ENCODE assay signal across 10 cellular contexts in the genomic region with DNA sequence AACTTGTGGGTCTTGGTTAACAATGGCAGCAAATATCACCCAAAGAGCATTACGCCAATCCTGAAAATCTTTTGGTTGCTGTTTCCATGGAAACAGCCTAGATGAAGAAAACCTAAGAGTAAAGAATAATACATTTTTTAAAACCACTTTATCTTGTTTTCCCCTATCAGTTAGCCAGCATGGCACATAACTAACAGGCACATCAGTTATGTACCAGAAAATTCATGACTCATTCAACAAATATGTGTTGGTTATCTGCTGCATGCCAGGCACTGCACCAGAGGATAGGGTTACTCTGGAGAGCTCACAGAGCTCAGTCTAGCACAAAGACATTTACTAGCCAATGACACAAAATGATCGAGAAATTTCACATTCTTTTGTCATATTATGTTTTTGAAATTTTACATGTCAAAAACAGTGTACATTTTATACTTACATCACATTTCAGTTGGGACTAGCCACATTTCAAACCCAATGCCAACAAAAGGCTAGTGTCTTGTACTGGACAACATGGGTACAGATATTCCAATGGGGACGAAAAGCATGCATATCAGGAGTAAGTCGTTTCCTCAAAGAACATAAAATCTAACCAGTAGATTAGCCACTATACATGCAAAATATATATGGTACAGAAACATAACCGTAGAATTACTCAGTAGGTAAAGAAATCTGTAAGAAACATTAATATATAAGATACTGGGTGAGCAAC. TPM values are rescaled to one million over a fixed set of nuclear protein-coding genes. Genes with fewer than 3 reads are reported as not detected.
A peak's percentile ranks its signal among the peaks of the same experiment; 100 is the strongest.
DNase-seq lines count a peak whose midpoint lies in the region; ATAC-seq and TF ChIP-seq lines count a peak whose summit lies in the region.
"Had no signal": no experiment of that assay in that cellular context is flagged by ENCODE, and none has a peak within 500 bp of the region (broad histone marks: within the 10 kb centered on the region; RNA-seq: fewer than 3 reads in every experiment).

No MANE protein-coding gene starts in this region.

- no peak for TF ChIP-seq RAD21 in HCT116 (IDR thresholded peaks at IDR 0.05; ENCODE audit: low read depth)

- 0 out of 2 replicates have a peak, but pooled peaks cover 5% of the 10 kb centered on the region for H4K20me1 ChIP-seq in HCT116 (ENCODE audit: insufficient read depth)

- BruUV-seq in HCT116 (replicated peaks; lab: Mats Ljungman, UMichigan): no TSS peak

- peaks cover 16 to 21% of the 10 kb centered on the region in 2 experiments for H3K4me1 ChIP-seq in HCT116 (ENCODE audit: control insufficient read depth in 1 of 2, insufficient read depth in 2 of 2, low read length in 2 of 2)

- peak overlapping the region; percentile 47 for H3K4me2 ChIP-seq in HCT116 (ENCODE audit: low read length)

- ATAC-seq in HCT116 (peak; percentile 99), GM21529 (IDR thresholded peaks at IDR 0.05; ENCODE audit: unreplicated experiment) (no peak), GM21723 (IDR thresholded peaks at IDR 0.05; ENCODE audit: unreplicated experiment) (no peak)
- ATAC-seq: GM12878 had no signal

- no peak for TF ChIP-seq POLR2A in HCT116 (IDR thresholded peaks at IDR 0.05; ENCODE audit: borderline replicate concordance, extremely low read depth, insufficient read depth, insufficient read length)

- intact Hi-C loops in HCT116 (cut with micrococcal nuclease): no loop called here

- H3K4me3 ChIP-seq in HCT116 (replicated peaks in 1 of 2; ENCODE audit: low read depth in 1 of 2, low read length in 2 of 2): no peak overlapping the region
- H3K4me3 ChIP-seq: GM12878 had no signal

- no peak overlapping the region for H2AFZ ChIP-seq in HCT116 (ENCODE audit: low read depth, low read length, poor library complexity, severe bottlenecking)

- RAD21 ChIA-PET in HCT116 (lab: Charles Lee; ENCODE audit: low non-redundant PET in 1 of 2, low total read pairs in 2 of 2, uncharacterized antibody in 2 of 2, unreplicated experiment in 2 of 2): interaction anchor here in 1 of 2 experiments (0.5 kb wide), 1 partner anchor 14 kb away, joined by 4 read pairs; no protein-coding TSS in a partner anchor

- H3K27ac ChIP-seq in HCT116 (ENCODE audit: low read depth, low read length): no peak overlapping the region

- no peaks in the 10 kb centered on the region for H3K27me3 ChIP-seq in HCT116 (ENCODE audit: insufficient read depth, low read length)

- TF ChIP-seq CTCF in HCT116 (IDR thresholded peaks at IDR 0.05 in 2 of 3, conservative IDR thresholded peaks at IDR 0.05 in 1 of 3; ENCODE audit: borderline replicate concordance in 1 of 3, insufficient read depth in 1 of 3, low read depth in 2 of 3, low read length in 2 of 3): no peak

- no peaks in the 10 kb centered on the region for H3K9me3 ChIP-seq in HCT116 (ENCODE audit: control insufficient read depth in 1 of 2, insufficient read depth in 1 of 2, low read depth in 1 of 2, low read length in 2 of 2)

- no peaks in the 10 kb centered on the region for H3K36me3 ChIP-seq in HCT116 (ENCODE audit: control insufficient read depth in 1 of 2, insufficient read depth in 2 of 2, low read length in 2 of 2)

- H3K79me2 ChIP-seq in HCT116 (ENCODE audit: insufficient read depth, low read length): peaks cover 83% of the 10 kb centered on the region

- POLR2A ChIA-PET in HCT116 (lab: Charles Lee): no interaction called here

- no peak overlapping the region for H3K9ac ChIP-seq in HCT116 (ENCODE audit: low read length)

- CTCF ChIA-PET in HCT116 (lab: Charles Lee): interaction anchor here (1.4 kb wide), 1 partner anchor 226 kb away, joined by 4 read pairs; no protein-coding TSS in a partner anchor

- DNase-seq in HCT116 (ENCODE audit: low read depth, low spot score) (peak; percentile 34), T1000 (lab: John Stamatoyannopoulos, UW) (peak; percentile 6), glomerular visceral epithelial cell (ENCODE audit: extremely low spot score) (peak; percentile 80), pulmonary artery endothelial cell (ENCODE audit: low read depth, low spot score) (peak; percentile 57), HuH-7.5 (ENCODE audit: low spot score) (no peak)
- no peak for DNase-seq in activated effector memory CD4-positive, alpha-beta T cell treated with Interleukin-2 at 50 U/mL for 16 hours
- DNase-seq: stimulated activated CD4-positive, alpha-beta T cell treated with anti-CD3 and anti-CD28 coated beads, Interleukin-4, amount 100 ng/mL, for 1 hour had no signal

- no peaks in the 10 kb centered on the region for H3K9me2 ChIP-seq in HCT116 (ENCODE audit: insufficient read depth)

TF ChIP-seq in HCT116, 20 proteins besides CTCF, POLR2A, EP300 and RAD21:
- TF ChIP-seq FOSL1 (IDR thresholded peaks at IDR 0.05; ENCODE audit: low read depth): peak; percentile 60
- TF ChIP-seq EGR1 (IDR thresholded peaks at IDR 0.05; ENCODE audit: low read depth): no peak
- TF ChIP-seq JUND (IDR thresholded peaks at IDR 0.05): peak; percentile 57
- TF ChIP-seq CEBPB (IDR thresholded peaks at IDR 0.05; ENCODE audit: low read depth): no peak
TF ChIP-seq in HCT116: peak in this region for 2.

RNA-seq across cellular contexts. Expression of a gene that starts 20.3 kb away (rescaled TPM):
- total RNA-seq in HCT116 (2021; ENCODE audit: unreplicated experiment) (12.1 TPM), pulmonary artery endothelial cell (10.6 and 14.5 TPM in 2 replicates)
- polyA plus RNA-seq in HCT116 (2012): 6.9 and 8.4 TPM in 2 replicates

RNA-seq across cellular contexts. Expression of a gene that starts 21.7 kb away (rescaled TPM):
- total RNA-seq in HCT116 (2021; ENCODE audit: unreplicated experiment) (184 TPM), pulmonary artery endothelial cell (83.3 and 103 TPM in 2 replicates)
- 131 and 182 TPM in 2 replicates for polyA plus RNA-seq in HCT116 (2012)

Comparison
In these comparisons a context has a peak if more than half of its experiments do, and no peak if none do; other contexts are left out.
1. DNase-seq: peak in HCT116 (single experiment), T1000 (single experiment), glomerular visceral epithelial cell (single experiment) and pulmonary artery endothelial cell (single experiment); none in HuH-7.5 (single experiment) and activated effector memory CD4-positive, alpha-beta T cell treated with Interleukin-2 at 50 U/mL for 16 hours (single experiment).